ENCODE assay signal across 1 cellular context in the genomic region with DNA sequence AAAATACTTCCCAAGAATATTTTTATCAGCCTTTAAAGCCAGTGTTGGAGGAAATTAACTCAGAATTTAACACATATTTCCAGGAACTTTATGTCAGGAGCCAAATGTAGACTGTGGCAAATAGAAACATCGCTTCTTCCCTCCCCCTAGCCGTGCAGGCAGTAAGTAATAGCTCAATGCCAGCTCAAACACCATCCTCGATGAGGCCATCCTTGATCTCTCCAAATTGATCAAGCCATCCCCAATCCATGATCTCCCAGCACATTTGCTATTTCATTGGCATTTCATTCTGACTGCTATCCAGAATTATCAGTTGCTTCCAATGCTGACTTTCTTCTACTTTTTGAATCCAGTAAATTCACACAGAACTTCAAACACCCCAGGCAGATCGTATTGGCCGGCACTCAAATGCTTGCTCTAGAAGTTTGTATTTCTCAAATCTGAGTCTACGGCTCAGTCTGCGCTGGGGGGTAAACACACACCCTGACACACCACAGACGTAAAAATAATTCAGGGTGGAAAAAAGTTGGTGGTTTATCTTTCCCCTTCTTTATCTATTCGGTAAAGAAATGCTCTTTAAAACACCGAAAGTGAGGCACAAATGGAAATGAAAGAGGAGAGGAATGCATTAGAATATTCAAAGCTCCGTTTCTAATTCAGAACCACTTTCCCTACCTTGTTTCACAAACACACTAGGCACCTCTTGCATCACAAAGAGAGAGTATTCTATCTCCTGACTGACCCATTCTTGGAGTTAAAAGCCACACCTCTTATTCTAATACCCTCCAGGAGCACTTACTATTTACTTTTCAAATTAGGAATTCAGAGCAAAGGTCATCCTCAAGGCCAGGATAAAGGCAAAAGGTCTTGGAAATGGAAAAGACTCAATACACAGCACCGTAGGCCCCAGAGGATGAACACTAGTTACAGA.
TF ChIP-seq lines count a peak whose summit lies in the region.

No MANE protein-coding gene starts in this region.

TF ChIP-seq in endothelial cell of umbilical vein, 7 proteins besides CTCF, POLR2A, EP300 and RAD21:
- no peak for TF ChIP-seq JUN (IDR thresholded peaks at IDR 0.05; ENCODE audit: borderline replicate concordance, insufficient read depth, insufficient read length, low read depth)
- no peak for TF ChIP-seq FOS (IDR thresholded peaks at IDR 0.05; ENCODE audit: borderline replicate concordance, insufficient read depth, low read length)
- TF ChIP-seq MYC (IDR thresholded peaks at IDR 0.05; ENCODE audit: low read depth, low read length), result no peak
- no peak for TF ChIP-seq POLR2AphosphoS5 (IDR thresholded peaks at IDR 0.05; ENCODE audit: insufficient read depth, low read depth, low read length)
- no peak for TF ChIP-seq GATA2 (IDR thresholded peaks at IDR 0.05; ENCODE audit: insufficient read depth, insufficient read length, low read depth, low read length)
- no peak for TF ChIP-seq MAX (IDR thresholded peaks at IDR 0.05; ENCODE audit: insufficient read depth, insufficient read length)
- no peak for TF ChIP-seq EZH2 (IDR thresholded peaks at IDR 0.05; ENCODE audit: borderline replicate concordance, low read depth, low read length, severe bottlenecking)
